Comparison of ENCODE assay signal across 21 cellular contexts in genomic region chr1:25580933-25581332, GRCh38. TPM values are rescaled to one million over a fixed set of nuclear protein-coding genes. Genes with fewer than 3 reads are reported as not detected.
DNase-seq lines count a peak whose midpoint lies in the region; TF ChIP-seq lines count a peak whose summit lies in the region.
"Had no signal": no experiment of that assay in that cellular context is flagged by ENCODE, and none has a peak within 500 bp of the region (broad histone marks: within the 10 kb centered on the region; RNA-seq: fewer than 3 reads in every experiment).

No MANE protein-coding gene starts in this region.

- DNase-seq in SIG-M5 treated with dmso at 0.1 percent for 504 hours (lab: John Stamatoyannopoulos, UW; ENCODE audit: unreplicated experiment), result peak; percentile 15
- no peak for DNase-seq in SIG-M5 (lab: John Stamatoyannopoulos, UW)
- DNase-seq in RPMI8226, result peak; percentile 20
- DNase-seq in islet precursor cell, result peak; percentile 49
- DNase-seq in type B pancreatic cell (ENCODE audit: extremely low spot score, unreplicated experiment), result no peak
- no peak for DNase-seq in kidney tubule cell (ENCODE audit: low spot score)
- no peak for DNase-seq in activated naive CD4-positive, alpha-beta T cell (lab: John Stamatoyannopoulos, UW)
- no peak for DNase-seq in retina
- DNase-seq: activated CD4-positive, CD25-positive, alpha-beta regulatory T cell; activated T-cell treated with anti-CD3 and anti-CD28 coated beads, Interleukin-2, amount 50 U/mL, for 72 hours; adrenal gland; C1 segment of cervical spinal cord; caudate nucleus; effector memory CD4-positive, alpha-beta T cell; natural killer cell; NCI-H146; NCI-H226; NK-92 treated with Interleukin-12 subunit alpha and Interleukin-12 subunit beta, amount 100 ng/mL, for 24 hours; small intestine had no signal

- H3K4me1 Mint-ChIP-seq in type B pancreatic cell (ENCODE audit: unreplicated experiment), result peaks cover 6% of the 10 kb centered on the region

- peaks cover 10% of the 10 kb centered on the region for H3K27me3 Mint-ChIP-seq in type B pancreatic cell

- no peak overlapping the region for H3K27ac Mint-ChIP-seq in type B pancreatic cell
- H3K27ac Mint-ChIP-seq: activated T-cell treated with anti-CD3 and anti-CD28 coated beads, Interleukin-2, amount 50 U/mL, for 72 hours; memory B cell; natural killer cell; T-helper 1 cell treated with Interleukin-12 subunit alpha and Interleukin-12 subunit beta and Interleukin-4 antibody, amounts not matched to agents 30 μg/mL and 1 μg/mL, for 36 hours had no signal

- H3K4me3 Mint-ChIP-seq in type B pancreatic cell, result peak overlapping the region; percentile 20
- H3K4me3 Mint-ChIP-seq: activated T-cell treated with anti-CD3 and anti-CD28 coated beads, Interleukin-2, amount 50 U/mL, for 72 hours; memory B cell; natural killer cell; T-helper 1 cell treated with Interleukin-12 subunit alpha and Interleukin-12 subunit beta and Interleukin-4 antibody, amounts not matched to agents 30 μg/mL and 1 μg/mL, for 36 hours had no signal

- H3K36me3 Mint-ChIP-seq in type B pancreatic cell, result peaks cover 3% of the 10 kb centered on the region
- H3K36me3 Mint-ChIP-seq: natural killer cell had no signal

- H3K9me3 Mint-ChIP-seq in type B pancreatic cell, result peaks cover 7% of the 10 kb centered on the region
- H3K9me3 Mint-ChIP-seq: activated T-cell treated with anti-CD3 and anti-CD28 coated beads, Interleukin-2, amount 50 U/mL, for 72 hours; natural killer cell; T-helper 1 cell treated with Interleukin-12 subunit alpha and Interleukin-12 subunit beta and Interleukin-4 antibody, amounts not matched to agents 30 μg/mL and 1 μg/mL, for 36 hours had no signal

- no peak for TF ChIP-seq CTCF in type B pancreatic cell (conservative IDR thresholded peaks at IDR 0.05)

RNA-seq across cellular contexts. Expression of gene MAN1C1, which starts 35.7 kb away (rescaled TPM):
- total RNA-seq in type B pancreatic cell (ENCODE audit: low replicate concordance), result 6.4 and 9.1 TPM in 2 replicates

RNA-seq across cellular contexts. Expression of gene LDLRAP1, which starts 37.5 kb away (rescaled TPM):
- 20.7 and 21.3 TPM in 2 replicates for total RNA-seq in type B pancreatic cell (ENCODE audit: low replicate concordance)

Comparison
In these comparisons a context has a peak if more than half of its experiments do, and no peak if none do; other contexts are left out.
1. DNase-seq: peak in SIG-M5 treated with dmso at 0.1 percent for 504 hours (single experiment), RPMI8226 (single experiment) and islet precursor cell (single experiment); none in SIG-M5 (single experiment), type B pancreatic cell (single experiment), kidney tubule cell (single experiment), activated naive CD4-positive, alpha-beta T cell (0 of 4) and retina (single experiment).